ENCODE assay signal across 13 cellular contexts in genomic region chr7:5395246-5395645, GRCh38. TPM values are rescaled to one million over a fixed set of nuclear protein-coding genes. Genes with fewer than 3 reads are reported as not detected.
DNase-seq lines count a peak whose midpoint lies in the region; ATAC-seq and TF ChIP-seq lines count a peak whose summit lies in the region.
"Had no signal": no experiment of that assay in that cellular context is flagged by ENCODE, and none has a peak within 500 bp of the region (broad histone marks: within the 10 kb centered on the region; RNA-seq: fewer than 3 reads in every experiment).

No MANE protein-coding gene starts in this region.

- H3K27ac Mint-ChIP-seq in activated CD4-positive, alpha-beta T cell treated with anti-CD3 and anti-CD28 coated beads, Interleukin-2, amount 10 ng/mL, durations not matched to agents 24 days and 14 days, result no peak overlapping the region
- H3K27ac Mint-ChIP-seq in central memory CD8-positive, alpha-beta T cell (ENCODE audit: low read depth), result peak overlapping the region; percentile 98
- peak overlapping the region; percentile 98 for H3K27ac Mint-ChIP-seq in stimulated activated effector memory CD8-positive, alpha-beta T cell treated with anti-CD3 and anti-CD28 coated beads, Interleukin-12 subunit alpha, Interleukin-12 subunit beta, amount 100 ng/mL, for 72 hours

- H4K20me1 ChIP-seq in Loucy (ENCODE audit: insufficient read depth, low read length, poor library complexity, severe bottlenecking), result peaks cover 65% of the 10 kb centered on the region

- DNase-seq in activated CD4-positive, alpha-beta T cell treated with anti-CD3 and anti-CD28 coated beads, Interleukin-2, amount 10 ng/mL, durations not matched to agents 24 days and 14 days, result no peak
- no peak for DNase-seq in activated CD4-positive, alpha-beta T cell treated with anti-CD3 and anti-CD28 coated beads for 4 hours
- DNase-seq in central memory CD8-positive, alpha-beta T cell (ENCODE audit: low spot score in 2 of 2), result no peak
- no peak for DNase-seq in stimulated activated effector memory CD8-positive, alpha-beta T cell treated with anti-CD3 and anti-CD28 coated beads, Interleukin-12 subunit alpha, Interleukin-12 subunit beta, amount 100 ng/mL, for 72 hours (ENCODE audit: low spot score in 2 of 2)
- DNase-seq in uterus (no peak), DMS 273 (lab: John Stamatoyannopoulos, UW; ENCODE audit: unreplicated experiment) (no peak)
- DNase-seq: activated CD4-positive, alpha-beta T cell treated with anti-CD3 and anti-CD28 coated beads for 1 hour; amniotic stem cell; NCI-H1417; NCI-H526 treated with DMSO at 0.1 percent for 48 hours had no signal

- peaks cover 22% of the 10 kb centered on the region for H3K4me1 Mint-ChIP-seq in activated CD4-positive, alpha-beta T cell treated with anti-CD3 and anti-CD28 coated beads, Interleukin-2, amount 10 ng/mL, durations not matched to agents 24 days and 14 days
- H3K4me1 Mint-ChIP-seq in central memory CD8-positive, alpha-beta T cell, result peaks cover 22% of the 10 kb centered on the region
- H3K4me1 Mint-ChIP-seq in stimulated activated effector memory CD8-positive, alpha-beta T cell treated with anti-CD3 and anti-CD28 coated beads, Interleukin-12 subunit alpha, Interleukin-12 subunit beta, amount 100 ng/mL, for 72 hours, result peaks cover 33% of the 10 kb centered on the region

- no peaks in the 10 kb centered on the region for H3K9me3 ChIP-seq in Loucy (ENCODE audit: insufficient read depth, low read depth, low read length)
- H3K9me3 ChIP-seq in uterus, result no peaks in the 10 kb centered on the region
- H3K9me3 ChIP-seq: tibial nerve had no signal

- no peaks in the 10 kb centered on the region for H3K9me3 Mint-ChIP-seq in activated CD4-positive, alpha-beta T cell treated with anti-CD3 and anti-CD28 coated beads, Interleukin-2, amount 10 ng/mL, durations not matched to agents 24 days and 14 days
- H3K9me3 Mint-ChIP-seq in central memory CD8-positive, alpha-beta T cell, result no peaks in the 10 kb centered on the region
- no peaks in the 10 kb centered on the region for H3K9me3 Mint-ChIP-seq in stimulated activated effector memory CD8-positive, alpha-beta T cell treated with anti-CD3 and anti-CD28 coated beads, Interleukin-12 subunit alpha, Interleukin-12 subunit beta, amount 100 ng/mL, for 72 hours

- TF ChIP-seq CTCF in Loucy (conservative IDR thresholded peaks at IDR 0.05; ENCODE audit: low read length) (no peak), uterus (IDR thresholded peaks at IDR 0.05) (no peak)

- no peak overlapping the region for H2AFZ ChIP-seq in Loucy (ENCODE audit: low read length)

- intact Hi-C loops in activated CD4-positive, alpha-beta T cell treated with anti-CD3 and anti-CD28 coated beads, Interleukin-2, amount 10 ng/mL, durations not matched to agents 24 days and 14 days (cut with micrococcal nuclease), result loop anchor here (10.0 kb wide), 1 partner anchor 300 kb away; no protein-coding TSS in a partner anchor
- intact Hi-C loops in uterus (cut with DNase I; ENCODE audit: low total_unique reads), result no loop called here

- H3K9ac ChIP-seq in Loucy (ENCODE audit: low read depth, low read length, poor library complexity, severe bottlenecking), result peak overlapping the region; percentile 8

- peak overlapping the region; percentile 14 for H3K4me3 ChIP-seq in Loucy (ENCODE audit: low read length, poor library complexity, severe bottlenecking)
- no peak overlapping the region for H3K4me3 ChIP-seq in uterus
- H3K4me3 ChIP-seq: tibial nerve had no signal

- H3F3A ChIP-seq in Loucy (ENCODE audit: low read depth), result no peaks in the 10 kb centered on the region

- H3K9me2 ChIP-seq in Loucy (replicated peaks; ENCODE audit: low read depth, low read length), result no peaks in the 10 kb centered on the region

- no peaks in the 10 kb centered on the region for H3K27me3 Mint-ChIP-seq in activated CD4-positive, alpha-beta T cell treated with anti-CD3 and anti-CD28 coated beads, Interleukin-2, amount 10 ng/mL, durations not matched to agents 24 days and 14 days
- no peaks in the 10 kb centered on the region for H3K27me3 Mint-ChIP-seq in central memory CD8-positive, alpha-beta T cell

- H3K4me1 ChIP-seq in Loucy (ENCODE audit: insufficient read depth, low read length, poor library complexity, severe bottlenecking) (peaks cover 7% of the 10 kb centered on the region), uterus (peaks cover 5 to 10% of the 10 kb centered on the region in 2 donors)

- H3K79me2 ChIP-seq in Loucy (ENCODE audit: insufficient read depth, low read length), result peaks cover 95% of the 10 kb centered on the region

- H3K27me3 ChIP-seq in Loucy (ENCODE audit: insufficient read depth, low read length, poor library complexity, severe bottlenecking) (no peaks in the 10 kb centered on the region), uterus (no peaks in the 10 kb centered on the region)
- H3K27me3 ChIP-seq: tibial nerve had no signal

- no peak for TF ChIP-seq POLR2A in uterus (IDR thresholded peaks at IDR 0.05)

- peak overlapping the region; percentile 82 for H3K4me2 ChIP-seq in Loucy (ENCODE audit: low read depth, low read length, poor library complexity, severe bottlenecking)

- H3K4me3 Mint-ChIP-seq in activated CD4-positive, alpha-beta T cell treated with anti-CD3 and anti-CD28 coated beads, Interleukin-2, amount 10 ng/mL, durations not matched to agents 24 days and 14 days, result peak overlapping the region; percentile 83
- H3K4me3 Mint-ChIP-seq in central memory CD8-positive, alpha-beta T cell, result peak overlapping the region; percentile 79
- peak overlapping the region; percentile 77 for H3K4me3 Mint-ChIP-seq in stimulated activated effector memory CD8-positive, alpha-beta T cell treated with anti-CD3 and anti-CD28 coated beads, Interleukin-12 subunit alpha, Interleukin-12 subunit beta, amount 100 ng/mL, for 72 hours

- no peak for ATAC-seq in central memory CD8-positive, alpha-beta T cell (replicated peaks; ENCODE audit: extremely low read depth, poor library complexity, severe bottlenecking)
- ATAC-seq in stimulated activated effector memory CD8-positive, alpha-beta T cell treated with anti-CD3 and anti-CD28 coated beads, Interleukin-12 subunit alpha, Interleukin-12 subunit beta, amount 100 ng/mL, for 72 hours, result no peak
- no peak for ATAC-seq in HG03139 (IDR thresholded peaks at IDR 0.05; ENCODE audit: unreplicated experiment)

- peaks cover 24% of the 10 kb centered on the region for H3K36me3 Mint-ChIP-seq in activated CD4-positive, alpha-beta T cell treated with anti-CD3 and anti-CD28 coated beads, Interleukin-2, amount 10 ng/mL, durations not matched to agents 24 days and 14 days (ENCODE audit: low read depth)
- H3K36me3 Mint-ChIP-seq in central memory CD8-positive, alpha-beta T cell (ENCODE audit: insufficient read depth), result peaks cover 35% of the 10 kb centered on the region
- H3K36me3 Mint-ChIP-seq in stimulated activated effector memory CD8-positive, alpha-beta T cell treated with anti-CD3 and anti-CD28 coated beads, Interleukin-12 subunit alpha, Interleukin-12 subunit beta, amount 100 ng/mL, for 72 hours, result peaks cover 70% of the 10 kb centered on the region

- H3K36me3 ChIP-seq in Loucy (ENCODE audit: insufficient read depth, low read length), result peaks cover 36% of the 10 kb centered on the region; the same call in 1 of the 2 replicates
- H3K36me3 ChIP-seq in uterus, result no peaks in the 10 kb centered on the region

- H3K27ac ChIP-seq in uterus, result peak overlapping the region in 1 of 2 donors; percentile 1

RNA-seq across cellular contexts. Expression of gene TNRC18, which starts 28.4 kb away (rescaled TPM):
- total RNA-seq in activated CD4-positive, alpha-beta T cell treated with anti-CD3 and anti-CD28 coated beads, Interleukin-2, amount 10 ng/mL, durations not matched to agents 24 days and 14 days, result 40.0 and 43.3 TPM in 2 replicates
- total RNA-seq in uterus, result 100 to 1,000 TPM in 1 of 4 donors, 10 to 100 TPM in 3; 28.2 to 179 (median 62.1) TPM
